ENCODE assay signal across 11 cellular contexts in genomic region chr2:85259101-85259590, GRCh38.
DNase-seq lines count a peak whose midpoint lies in the region; ATAC-seq and TF ChIP-seq lines count a peak whose summit lies in the region.
"Had no signal": no experiment of that assay in that cellular context is flagged by ENCODE, and none has a peak within 500 bp of the region (broad histone marks: within the 10 kb centered on the region; RNA-seq: fewer than 3 reads in every experiment).

No MANE protein-coding gene starts in this region.

- no peaks in the 10 kb centered on the region for H3K36me3 ChIP-seq in Caco-2 (ENCODE audit: control insufficient read depth, insufficient read depth, low read length)
- H3K36me3 ChIP-seq in adipocyte (ENCODE audit: control insufficient read depth, insufficient read depth, low read length, severe bottlenecking): no peaks in the 10 kb centered on the region
- H3K36me3 ChIP-seq in prostate gland: no peaks in the 10 kb centered on the region
- no peaks in the 10 kb centered on the region for H3K36me3 ChIP-seq in colonic mucosa
- H3K36me3 ChIP-seq: pancreas had no signal

- H3K4me3 Mint-ChIP-seq in Caco-2 (ENCODE audit: unreplicated experiment): peak overlapping the region; percentile 66
- no peak overlapping the region for H3K4me3 Mint-ChIP-seq in glutamatergic neuron (ENCODE audit: unreplicated experiment)
- no peak overlapping the region for H3K4me3 Mint-ChIP-seq in activated T-cell treated with anti-CD3 and anti-CD28 coated beads, Interleukin-2, amount 50 U/mL, for 24 hours
- H3K4me3 Mint-ChIP-seq: CD8-positive, alpha-beta memory T cell had no signal

- peak overlapping the region; percentile 98 for H3K27ac Mint-ChIP-seq in Caco-2 (ENCODE audit: unreplicated experiment)
- peak overlapping the region; percentile 14 for H3K27ac Mint-ChIP-seq in glutamatergic neuron (ENCODE audit: unreplicated experiment)
- H3K27ac Mint-ChIP-seq in activated T-cell treated with anti-CD3 and anti-CD28 coated beads, Interleukin-2, amount 50 U/mL, for 24 hours: no peak overlapping the region
- H3K27ac Mint-ChIP-seq: CD8-positive, alpha-beta memory T cell had no signal

- no peak for ATAC-seq in HG02885 (IDR thresholded peaks at IDR 0.05; ENCODE audit: poor library complexity, unreplicated experiment)
- ATAC-seq: pancreas had no signal

- POLR2A ChIA-PET in Caco-2 (lab: Charles Lee): no interaction called here

- H3K4me3 ChIP-seq in Caco-2 (ENCODE audit: low read depth, low read length) (no peak overlapping the region), adipocyte (ENCODE audit: low read length) (peak overlapping the region; percentile 55), prostate gland (no peak overlapping the region), colonic mucosa (no peak overlapping the region)
- H3K4me3 ChIP-seq: pancreas had no signal

- H3K9me3 ChIP-seq in Caco-2 (no peaks in the 10 kb centered on the region), adipocyte (ENCODE audit: control insufficient read depth, low read length) (no peaks in the 10 kb centered on the region), prostate gland (no peaks in the 10 kb centered on the region), colonic mucosa (no peaks in the 10 kb centered on the region)
- H3K9me3 ChIP-seq: pancreas had no signal

- peak; percentile 83 to 86 for DNase-seq in Caco-2
- peak; percentile 93 for DNase-seq in adipocyte (ENCODE audit: low read depth)
- no peak for DNase-seq in glutamatergic neuron
- DNase-seq in prostate gland (ENCODE audit: low spot score): no peak
- no peak for DNase-seq in colonic mucosa
- DNase-seq in activated T-cell treated with anti-CD3 and anti-CD28 coated beads, Interleukin-2, amount 50 U/mL, for 24 hours: no peak
- DNase-seq in NCI-H1436 (lab: John Stamatoyannopoulos, UW): no peak
- DNase-seq: activated naive CD4-positive, alpha-beta T cell; CD8-positive, alpha-beta memory T cell; pancreas had no signal

- H3K4me1 Mint-ChIP-seq in Caco-2 (ENCODE audit: low read depth, unreplicated experiment) (peaks cover 85% of the 10 kb centered on the region), glutamatergic neuron (ENCODE audit: low read depth, unreplicated experiment) (peaks cover 46% of the 10 kb centered on the region)
- no peaks in the 10 kb centered on the region for H3K4me1 Mint-ChIP-seq in activated T-cell treated with anti-CD3 and anti-CD28 coated beads, Interleukin-2, amount 50 U/mL, for 24 hours (ENCODE audit: low read depth)
- H3K4me1 Mint-ChIP-seq: CD8-positive, alpha-beta memory T cell had no signal

- H3K36me3 Mint-ChIP-seq in Caco-2 (ENCODE audit: insufficient read depth, unreplicated experiment) (peaks cover 36% of the 10 kb centered on the region), glutamatergic neuron (ENCODE audit: unreplicated experiment) (no peaks in the 10 kb centered on the region)
- no peaks in the 10 kb centered on the region for H3K36me3 Mint-ChIP-seq in activated T-cell treated with anti-CD3 and anti-CD28 coated beads, Interleukin-2, amount 50 U/mL, for 24 hours (ENCODE audit: low read depth)
- H3K36me3 Mint-ChIP-seq: CD8-positive, alpha-beta memory T cell had no signal

- H3K27me3 ChIP-seq in Caco-2 (replicated peaks; ENCODE audit: control insufficient read depth, insufficient read depth, low read length) (no peaks in the 10 kb centered on the region), adipocyte (replicated peaks; ENCODE audit: control insufficient read depth, insufficient read depth, low read length) (no peaks in the 10 kb centered on the region), prostate gland (replicated peaks; ENCODE audit: insufficient read depth) (no peaks in the 10 kb centered on the region), colonic mucosa (no peaks in the 10 kb centered on the region)
- H3K27me3 ChIP-seq: pancreas had no signal

- CTCF ChIA-PET in Caco-2 (lab: Charles Lee): interaction anchor here (1.7 kb wide), 1 partner anchor 26 kb away, joined by 5 read pairs; no protein-coding TSS in a partner anchor

- WGBS in prostate gland: 32% methylated on average over 11 of the region's 11 CpGs

- intact Hi-C loops in Caco-2 (cut with micrococcal nuclease; ENCODE audit: unreplicated experiment): loop anchor here (1.0 to 2.0 kb wide), 2 partner anchors 66 to 69 kb away; no protein-coding TSS in a partner anchor
- intact Hi-C loops in prostate gland (cut with DNase I): no loop called here
- intact Hi-C loops in colonic mucosa (cut with DNase I): no loop called here

- TF ChIP-seq CTCF in Caco-2 (IDR thresholded peaks at IDR 0.05; ENCODE audit: insufficient read depth in 1 of 2, low read depth in 1 of 2, low read length in 1 of 2, severe bottlenecking in 1 of 2, unreplicated experiment in 1 of 2): no peak
- no peak for TF ChIP-seq CTCF in glutamatergic neuron (IDR thresholded peaks at IDR 0.05; ENCODE audit: partially characterized antibody, unreplicated experiment)
- TF ChIP-seq CTCF in prostate gland (IDR thresholded peaks at IDR 0.05): no peak
- no peak for TF ChIP-seq CTCF in colonic mucosa (IDR thresholded peaks at IDR 0.05)

- H3K27me3 Mint-ChIP-seq in Caco-2 (ENCODE audit: insufficient read depth, unreplicated experiment): no peaks in the 10 kb centered on the region
- peaks cover 8% of the 10 kb centered on the region for H3K27me3 Mint-ChIP-seq in glutamatergic neuron (ENCODE audit: unreplicated experiment)
- no peaks in the 10 kb centered on the region for H3K27me3 Mint-ChIP-seq in activated T-cell treated with anti-CD3 and anti-CD28 coated beads, Interleukin-2, amount 50 U/mL, for 24 hours

- H3K27ac ChIP-seq in prostate gland: peak overlapping the region; percentile 48 to 52
- H3K27ac ChIP-seq in colonic mucosa: no peak overlapping the region

- H3K9me3 Mint-ChIP-seq in Caco-2 (ENCODE audit: unreplicated experiment) (no peaks in the 10 kb centered on the region), glutamatergic neuron (ENCODE audit: unreplicated experiment) (peaks cover 6% of the 10 kb centered on the region)
- no peaks in the 10 kb centered on the region for H3K9me3 Mint-ChIP-seq in activated T-cell treated with anti-CD3 and anti-CD28 coated beads, Interleukin-2, amount 50 U/mL, for 24 hours
- H3K9me3 Mint-ChIP-seq: CD8-positive, alpha-beta memory T cell had no signal

- BruUV-seq in Caco-2 (replicated peaks; lab: Mats Ljungman, UMichigan): no TSS peak

- H3K4me1 ChIP-seq in Caco-2 (peaks cover 77% of the 10 kb centered on the region), adipocyte (ENCODE audit: control insufficient read depth, insufficient read depth, low read length) (peaks cover 50% of the 10 kb centered on the region), prostate gland (replicated peaks) (peaks cover 15% of the 10 kb centered on the region), colonic mucosa (no peaks in the 10 kb centered on the region)

- peak overlapping the region; percentile 65 for H3K9ac ChIP-seq in adipocyte (ENCODE audit: low read length)
- no peak overlapping the region for H3K9ac ChIP-seq in colonic mucosa (ENCODE audit: low read depth in 2 of 2, low read length in 2 of 2)

- no peak for TF ChIP-seq POLR2A in prostate gland (IDR thresholded peaks at IDR 0.05)

Comparison
In these comparisons a context has a peak if more than half of its experiments do, and no peak if none do; other contexts are left out.
1. DNase-seq: peak in Caco-2 (2 of 2) and adipocyte (single experiment); none in glutamatergic neuron (single experiment), prostate gland (single experiment), colonic mucosa (single experiment), activated T-cell treated with anti-CD3 and anti-CD28 coated beads, Interleukin-2, amount 50 U/mL, for 24 hours (single experiment) and NCI-H1436 (single experiment).